ENCODE assay signal across 13 cellular contexts in genomic region chr10:20233423-20233822, GRCh38.
DNase-seq lines count a peak whose midpoint lies in the region; ATAC-seq and TF ChIP-seq lines count a peak whose summit lies in the region.
"Had no signal": no experiment of that assay in that cellular context is flagged by ENCODE, and none has a peak within 500 bp of the region (broad histone marks: within the 10 kb centered on the region; RNA-seq: fewer than 3 reads in every experiment).

No MANE protein-coding gene starts in this region.

- H3K4me1 ChIP-seq in HAP-1: peaks cover 27% of the 10 kb centered on the region
- H3K4me1 ChIP-seq: BE2C had no signal

- no peak overlapping the region for H3K27ac Mint-ChIP-seq in WTC11
- no peak overlapping the region for H3K27ac Mint-ChIP-seq in type B pancreatic cell

- H3K4me3 ChIP-seq in HAP-1: no peak overlapping the region
- H3K4me3 ChIP-seq: GM12878 had no signal

- no peaks in the 10 kb centered on the region for H3K9me3 Mint-ChIP-seq in WTC11
- H3K9me3 Mint-ChIP-seq in type B pancreatic cell: peaks cover 6% of the 10 kb centered on the region
- H3K9me3 Mint-ChIP-seq: H9 had no signal

- H3K36me3 Mint-ChIP-seq in WTC11: no peaks in the 10 kb centered on the region
- peaks cover 7% of the 10 kb centered on the region for H3K36me3 Mint-ChIP-seq in type B pancreatic cell
- H3K36me3 Mint-ChIP-seq: CD4-positive, alpha-beta memory T cell had no signal

- POLR2A ChIA-PET in WTC11 (lab: Charles Lee): no interaction called here

- DNase-seq in HAP-1 (ENCODE audit: low spot score in 2 of 2) (peak; percentile 9 to 63), WTC11 (ENCODE audit: low spot score) (no peak), iPS-NIHi7 (ENCODE audit: extremely low spot score) (peak; percentile 16), type B pancreatic cell (ENCODE audit: extremely low spot score, unreplicated experiment) (no peak), omental fat pad (ENCODE audit: low spot score) (no peak)
- no peak for DNase-seq in activated CD8-positive, alpha-beta memory T cell treated with anti-CD3 and anti-CD28 coated beads, Interleukin-2, amount 50 U/mL, for 4 hours
- DNase-seq: BE2C; CD4-positive, alpha-beta memory T cell; DMS79; GOT3; H9 had no signal

- in situ Hi-C loops in HAP-1 (cut with MboI; ENCODE audit: low sequenced_read_pairs): no loop called here

- CTCF ChIA-PET in WTC11 (lab: Charles Lee): no interaction called here

- ATAC-seq in WTC11 (peak; percentile 70), omental fat pad (ENCODE audit: low FRiP score) (no peak), GM21717 (IDR thresholded peaks at IDR 0.05; ENCODE audit: unreplicated experiment) (no peak)
- ATAC-seq: GM12878 had no signal

- TF ChIP-seq CTCF in WTC11 (IDR thresholded peaks at IDR 0.05) (no peak), type B pancreatic cell (conservative IDR thresholded peaks at IDR 0.05) (no peak), omental fat pad (IDR thresholded peaks at IDR 0.05) (no peak)

- H3K4me3 Mint-ChIP-seq in WTC11 (no peak overlapping the region), type B pancreatic cell (no peak overlapping the region)
- H3K4me3 Mint-ChIP-seq: CD4-positive, alpha-beta memory T cell; H9 had no signal

- no peaks in the 10 kb centered on the region for H3K27me3 ChIP-seq in HAP-1 (ENCODE audit: low read depth)
- H3K27me3 ChIP-seq: BE2C had no signal

- H3K4me1 Mint-ChIP-seq in WTC11 (peaks cover 13% of the 10 kb centered on the region), type B pancreatic cell (ENCODE audit: unreplicated experiment) (peaks cover 5% of the 10 kb centered on the region)
- H3K4me1 Mint-ChIP-seq: CD4-positive, alpha-beta memory T cell had no signal

- H3K36me3 ChIP-seq in HAP-1 (replicated peaks): no peaks in the 10 kb centered on the region
- H3K36me3 ChIP-seq: BE2C had no signal

- no peaks in the 10 kb centered on the region for H3K9me3 ChIP-seq in HAP-1
- H3K9me3 ChIP-seq: BE2C had no signal

- H3K27me3 Mint-ChIP-seq in WTC11 (ENCODE audit: low read depth): no peaks in the 10 kb centered on the region
- H3K27me3 Mint-ChIP-seq in type B pancreatic cell: no peaks in the 10 kb centered on the region
- H3K27me3 Mint-ChIP-seq: CD4-positive, alpha-beta memory T cell had no signal

TF ChIP-seq in WTC11, 78 proteins besides CTCF, POLR2A, EP300 and RAD21 (continues in another document):
- TF ChIP-seq ZNF416 (CRISPR knock-in tag; IDR thresholded peaks at IDR 0.05) (no peak), FOXP4 (CRISPR knock-in tag; IDR thresholded peaks at IDR 0.05) (no peak), RELA (CRISPR knock-in tag; IDR thresholded peaks at IDR 0.05; ENCODE audit: borderline replicate concordance) (no peak), E2F4 (CRISPR knock-in tag; IDR thresholded peaks at IDR 0.05; ENCODE audit: borderline replicate concordance, low read depth) (no peak)
- TF ChIP-seq, protein P1, sequence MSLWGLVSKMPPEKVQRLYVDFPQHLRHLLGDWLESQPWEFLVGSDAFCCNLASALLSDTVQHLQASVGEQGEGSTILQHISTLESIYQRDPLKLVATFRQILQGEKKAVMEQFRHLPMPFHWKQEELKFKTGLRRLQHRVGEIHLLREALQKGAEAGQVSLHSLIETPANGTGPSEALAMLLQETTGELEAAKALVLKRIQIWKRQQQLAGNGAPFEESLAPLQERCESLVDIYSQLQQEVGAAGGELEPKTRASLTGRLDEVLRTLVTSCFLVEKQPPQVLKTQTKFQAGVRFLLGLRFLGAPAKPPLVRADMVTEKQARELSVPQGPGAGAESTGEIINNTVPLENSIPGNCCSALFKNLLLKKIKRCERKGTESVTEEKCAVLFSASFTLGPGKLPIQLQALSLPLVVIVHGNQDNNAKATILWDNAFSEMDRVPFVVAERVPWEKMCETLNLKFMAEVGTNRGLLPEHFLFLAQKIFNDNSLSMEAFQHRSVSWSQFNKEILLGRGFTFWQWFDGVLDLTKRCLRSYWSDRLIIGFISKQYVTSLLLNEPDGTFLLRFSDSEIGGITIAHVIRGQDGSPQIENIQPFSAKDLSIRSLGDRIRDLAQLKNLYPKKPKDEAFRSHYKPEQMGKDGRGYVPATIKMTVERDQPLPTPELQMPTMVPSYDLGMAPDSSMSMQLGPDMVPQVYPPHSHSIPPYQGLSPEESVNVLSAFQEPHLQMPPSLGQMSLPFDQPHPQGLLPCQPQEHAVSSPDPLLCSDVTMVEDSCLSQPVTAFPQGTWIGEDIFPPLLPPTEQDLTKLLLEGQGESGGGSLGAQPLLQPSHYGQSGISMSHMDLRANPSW (CRISPR knock-in tag; conservative IDR thresholded peaks at IDR 0.05; ENCODE audit: low read depth): no peak
- TF ChIP-seq, protein P2, sequence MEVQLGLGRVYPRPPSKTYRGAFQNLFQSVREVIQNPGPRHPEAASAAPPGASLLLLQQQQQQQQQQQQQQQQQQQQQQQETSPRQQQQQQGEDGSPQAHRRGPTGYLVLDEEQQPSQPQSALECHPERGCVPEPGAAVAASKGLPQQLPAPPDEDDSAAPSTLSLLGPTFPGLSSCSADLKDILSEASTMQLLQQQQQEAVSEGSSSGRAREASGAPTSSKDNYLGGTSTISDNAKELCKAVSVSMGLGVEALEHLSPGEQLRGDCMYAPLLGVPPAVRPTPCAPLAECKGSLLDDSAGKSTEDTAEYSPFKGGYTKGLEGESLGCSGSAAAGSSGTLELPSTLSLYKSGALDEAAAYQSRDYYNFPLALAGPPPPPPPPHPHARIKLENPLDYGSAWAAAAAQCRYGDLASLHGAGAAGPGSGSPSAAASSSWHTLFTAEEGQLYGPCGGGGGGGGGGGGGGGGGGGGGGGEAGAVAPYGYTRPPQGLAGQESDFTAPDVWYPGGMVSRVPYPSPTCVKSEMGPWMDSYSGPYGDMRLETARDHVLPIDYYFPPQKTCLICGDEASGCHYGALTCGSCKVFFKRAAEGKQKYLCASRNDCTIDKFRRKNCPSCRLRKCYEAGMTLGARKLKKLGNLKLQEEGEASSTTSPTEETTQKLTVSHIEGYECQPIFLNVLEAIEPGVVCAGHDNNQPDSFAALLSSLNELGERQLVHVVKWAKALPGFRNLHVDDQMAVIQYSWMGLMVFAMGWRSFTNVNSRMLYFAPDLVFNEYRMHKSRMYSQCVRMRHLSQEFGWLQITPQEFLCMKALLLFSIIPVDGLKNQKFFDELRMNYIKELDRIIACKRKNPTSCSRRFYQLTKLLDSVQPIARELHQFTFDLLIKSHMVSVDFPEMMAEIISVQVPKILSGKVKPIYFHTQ (CRISPR knock-in tag; IDR thresholded peaks at IDR 0.05): no peak
- TF ChIP-seq, protein P3, sequence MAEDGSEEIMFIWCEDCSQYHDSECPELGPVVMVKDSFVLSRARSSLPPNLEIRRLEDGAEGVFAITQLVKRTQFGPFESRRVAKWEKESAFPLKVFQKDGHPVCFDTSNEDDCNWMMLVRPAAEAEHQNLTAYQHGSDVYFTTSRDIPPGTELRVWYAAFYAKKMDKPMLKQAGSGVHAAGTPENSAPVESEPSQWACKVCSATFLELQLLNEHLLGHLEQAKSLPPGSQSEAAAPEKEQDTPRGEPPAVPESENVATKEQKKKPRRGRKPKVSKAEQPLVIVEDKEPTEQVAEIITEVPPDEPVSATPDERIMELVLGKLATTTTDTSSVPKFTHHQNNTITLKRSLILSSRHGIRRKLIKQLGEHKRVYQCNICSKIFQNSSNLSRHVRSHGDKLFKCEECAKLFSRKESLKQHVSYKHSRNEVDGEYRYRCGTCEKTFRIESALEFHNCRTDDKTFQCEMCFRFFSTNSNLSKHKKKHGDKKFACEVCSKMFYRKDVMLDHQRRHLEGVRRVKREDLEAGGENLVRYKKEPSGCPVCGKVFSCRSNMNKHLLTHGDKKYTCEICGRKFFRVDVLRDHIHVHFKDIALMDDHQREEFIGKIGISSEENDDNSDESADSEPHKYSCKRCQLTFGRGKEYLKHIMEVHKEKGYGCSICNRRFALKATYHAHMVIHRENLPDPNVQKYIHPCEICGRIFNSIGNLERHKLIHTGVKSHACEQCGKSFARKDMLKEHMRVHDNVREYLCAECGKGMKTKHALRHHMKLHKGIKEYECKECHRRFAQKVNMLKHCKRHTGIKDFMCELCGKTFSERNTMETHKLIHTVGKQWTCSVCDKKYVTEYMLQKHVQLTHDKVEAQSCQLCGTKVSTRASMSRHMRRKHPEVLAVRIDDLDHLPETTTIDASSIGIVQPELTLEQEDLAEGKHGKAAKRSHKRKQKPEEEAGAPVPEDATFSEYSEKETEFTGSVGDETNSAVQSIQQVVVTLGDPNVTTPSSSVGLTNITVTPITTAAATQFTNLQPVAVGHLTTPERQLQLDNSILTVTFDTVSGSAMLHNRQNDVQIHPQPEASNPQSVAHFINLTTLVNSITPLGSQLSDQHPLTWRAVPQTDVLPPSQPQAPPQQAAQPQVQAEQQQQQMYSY (CRISPR knock-in tag; IDR thresholded peaks at IDR 0.05): no peak

Comparison
In these comparisons a context has a peak if more than half of its experiments do, and no peak if none do; other contexts are left out.
1. DNase-seq: peak in HAP-1 (2 of 2) and iPS-NIHi7 (single experiment); none in WTC11 (single experiment), activated CD8-positive, alpha-beta memory T cell treated with anti-CD3 and anti-CD28 coated beads, Interleukin-2, amount 50 U/mL, for 4 hours (single experiment), type B pancreatic cell (single experiment) and omental fat pad (single experiment).